In the genomic region with DNA sequence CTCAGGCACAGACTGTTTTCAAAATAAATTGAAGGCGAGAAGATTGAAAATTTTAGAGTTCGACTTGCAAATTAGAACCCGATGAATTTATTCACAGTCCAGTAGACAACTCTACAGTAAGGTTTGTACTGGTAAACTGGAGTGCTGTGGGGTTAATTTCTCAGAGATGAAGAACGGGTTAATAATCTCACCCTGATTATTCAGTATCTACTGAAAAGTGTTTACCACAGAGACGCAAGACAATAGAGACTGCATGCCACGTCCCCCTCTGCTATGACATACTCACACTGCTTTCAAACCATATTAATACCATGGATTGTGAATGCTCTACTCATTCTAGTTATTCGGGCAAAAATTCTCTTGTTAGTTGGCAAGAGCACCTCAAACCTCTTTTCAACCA, we compare ENCODE assay signal across 17 cellular contexts. TPM values are rescaled to one million over a fixed set of nuclear protein-coding genes. Genes with fewer than 3 reads are reported as not detected.
A peak's percentile ranks its signal among the peaks of the same experiment; 100 is the strongest.
DNase-seq lines count a peak whose midpoint lies in the region; ATAC-seq and TF ChIP-seq lines count a peak whose summit lies in the region.
"Had no signal": no experiment of that assay in that cellular context is flagged by ENCODE, and none has a peak within 500 bp of the region (broad histone marks: within the 10 kb centered on the region; RNA-seq: fewer than 3 reads in every experiment).

No MANE protein-coding gene starts in this region.

- TF ChIP-seq CTCF in gastrocnemius medialis (IDR thresholded peaks at IDR 0.05 in 4 of 5, conservative IDR thresholded peaks at IDR 0.05 in 1 of 5): no peak

- ATAC-seq in gastrocnemius medialis: no peak
- no peak for ATAC-seq in GM19467 (IDR thresholded peaks at IDR 0.05; ENCODE audit: unreplicated experiment)
- no peak for ATAC-seq in HG02678 (IDR thresholded peaks at IDR 0.05; ENCODE audit: unreplicated experiment)
- ATAC-seq: GM12878 had no signal

- 89% methylated on average over 7 of the region's 7 CpGs for WGBS in HUES64

- intact Hi-C loops in gastrocnemius medialis (cut with DNase I; ENCODE audit: low total_unique reads): loop anchor here (2.0 kb wide), 1 partner anchor 36 kb away; a partner anchor contains a TSS

- H3K36me3 ChIP-seq in HUES64 (ENCODE audit: insufficient read depth, low read length) (no peaks in the 10 kb centered on the region), gastrocnemius medialis (no peaks in the 10 kb centered on the region)
- H3K36me3 ChIP-seq: pancreas, upper lobe of left lung had no signal

- DNase-seq in foreskin melanocyte (peak; percentile 11), gastrocnemius medialis (no peak)
- no peak for DNase-seq in activated CD4-positive, alpha-beta T cell treated with anti-CD3 and anti-CD28 coated beads for 1 hour
- DNase-seq in activated naive CD4-positive, alpha-beta T cell (lab: John Stamatoyannopoulos, UW): no peak
- DNase-seq: activated CD4-positive, alpha-beta T cell treated with anti-CD3 and anti-CD28 coated beads for 4 hours; activated T-cell treated with anti-CD3 and anti-CD28 coated beads, Interleukin-2, amount 50 U/mL, for 1 hour; CD4-positive, CD25-positive, alpha-beta regulatory T cell; KG1; pancreas; stimulated activated CD8-positive, alpha-beta memory T cell treated with anti-CD3 and anti-CD28 coated beads, Interleukin-4, amount 100 ng/mL, for 48 hours; T-helper 2 cell; upper lobe of left lung had no signal

- in situ Hi-C loops in gastrocnemius medialis (cut with MboI; ENCODE audit: low sequenced_read_pairs in 4 of 4): no loop called here

- H3K27ac ChIP-seq in HUES64 (ENCODE audit: low read depth, low read length): no peak overlapping the region; the same call in 1 of the 2 replicates
- peak overlapping the region; percentile 88 for H3K27ac ChIP-seq in angular gyrus (ENCODE audit: low read depth, low read length)
- H3K27ac ChIP-seq in gastrocnemius medialis: peak overlapping the region; percentile 66 to 80 (median 71)
- H3K27ac ChIP-seq: pancreas, upper lobe of left lung had no signal

- H3K9me3 ChIP-seq in HUES64 (ENCODE audit: insufficient read depth, low read depth, low read length) (0 out of 2 replicates have a peak, but pooled peaks cover 5% of the 10 kb centered on the region), gastrocnemius medialis (no peaks in the 10 kb centered on the region)
- H3K9me3 ChIP-seq: pancreas, upper lobe of left lung had no signal

- H3K27me3 ChIP-seq in HUES64 (ENCODE audit: insufficient read depth, low read length): no peaks in the 10 kb centered on the region
- H3K27me3 ChIP-seq in gastrocnemius medialis: no peaks in the 10 kb centered on the region
- H3K27me3 ChIP-seq: pancreas, upper lobe of left lung had no signal

- no peak for TF ChIP-seq POLR2A in gastrocnemius medialis (IDR thresholded peaks at IDR 0.05)

- peaks cover 12% of the 10 kb centered on the region for H3K4me1 ChIP-seq in HUES64 (ENCODE audit: insufficient read depth, low read length)
- H3K4me1 ChIP-seq in gastrocnemius medialis: peaks cover 28 to 36% of the 10 kb centered on the region in 2 donors
- H3K4me1 ChIP-seq: pancreas, upper lobe of left lung had no signal

- no peak overlapping the region for H3K4me3 ChIP-seq in HUES64 (ENCODE audit: low read length)
- H3K4me3 ChIP-seq in gastrocnemius medialis: peak overlapping the region in 1 of 4 donors; percentile 37
- H3K4me3 ChIP-seq: GM12878, pancreas, upper lobe of left lung had no signal

- 0 out of 2 replicates have a peak overlapping the region, but pooled peaks have one; percentile 5 for H3K9ac ChIP-seq in HUES64 (ENCODE audit: low read depth, low read length)

RNA-seq across cellular contexts. Expression of a gene that starts 36.1 kb away (rescaled TPM):
- polyA plus RNA-seq in HUES64 (2013, experiment 1 of 2): 21.0 TPM
- polyA plus RNA-seq in HUES64 (2013, experiment 2 of 2): 26.2 TPM
- 100 to 1,000 TPM; 331 to 434 (median 371) TPM for total RNA-seq in gastrocnemius medialis

RNA-seq across cellular contexts. Expression of a gene that starts 48.4 kb away (rescaled TPM):
- polyA plus RNA-seq in HUES64 (2013, experiment 1 of 2): 64.3 TPM
- polyA plus RNA-seq in HUES64 (2013, experiment 2 of 2): 72.5 TPM
- 100 to 1,000 TPM in 3 of 4 donors, 10 to 100 TPM in 1; 73.8 to 113 (median 109) TPM for total RNA-seq in gastrocnemius medialis
